8 cellular contexts compared by ENCODE assay signal in the genomic region with DNA sequence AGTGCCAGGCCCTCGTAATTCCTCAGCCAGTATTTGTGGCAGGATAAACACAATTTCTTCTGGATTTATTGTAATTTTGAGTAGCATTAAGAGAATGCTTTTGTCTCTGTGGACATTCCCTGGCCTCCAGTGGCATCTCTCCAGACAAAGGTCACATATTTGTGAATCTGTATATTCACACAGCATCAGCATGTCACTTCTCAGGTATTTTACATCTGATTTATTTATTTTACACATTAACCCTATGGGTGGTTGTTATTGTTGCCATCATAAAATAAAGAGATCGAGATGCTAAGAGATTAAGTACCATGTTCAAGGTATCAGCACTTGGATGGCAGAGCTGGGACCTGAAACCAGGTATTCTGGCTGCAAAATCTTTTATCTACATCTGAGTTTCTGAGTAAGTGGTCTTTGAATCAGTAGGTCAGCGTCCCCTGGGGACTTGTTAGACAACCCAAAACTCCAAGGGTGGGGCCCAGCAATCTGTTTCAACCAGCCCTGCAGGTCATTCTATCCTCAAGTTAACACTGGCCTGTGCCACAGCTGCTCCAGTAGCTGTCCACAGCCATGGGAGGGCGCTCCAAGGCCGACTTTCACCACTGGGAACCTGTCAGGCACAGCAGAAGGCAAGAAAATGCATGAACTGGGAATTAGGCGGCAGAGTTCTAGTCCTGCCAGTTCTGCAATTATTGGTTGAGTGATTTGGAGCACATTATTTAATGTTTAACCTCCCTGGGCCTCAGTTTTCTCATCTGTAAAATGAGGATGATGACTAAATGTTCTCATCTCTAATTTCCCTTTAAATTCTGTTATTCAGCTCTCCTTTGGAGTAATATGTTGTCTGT. TPM values are rescaled to one million over a fixed set of nuclear protein-coding genes. Genes with fewer than 3 reads are reported as not detected.
DNase-seq lines count a peak whose midpoint lies in the region; ATAC-seq and TF ChIP-seq lines count a peak whose summit lies in the region.

No MANE protein-coding gene starts in this region.

- CTCF ChIA-PET in AG04449 (lab: Yijun Ruan, JAX) = interaction anchor here (0.7 to 3.0 kb wide), 36 partner anchors 8 to 813 kb away, joined by 3 to 9 read pairs (median 4); partner anchors contain the start of genes BABAM2 and RBKS

- H3K4me1 ChIP-seq in lung (ENCODE audit: control insufficient read depth in 2 of 2, insufficient read depth in 2 of 2, low read length in 2 of 2) = peaks cover 0 to 3% of the 10 kb centered on the region in 2 donors

- POLR2A ChIA-PET in AG04449 (lab: Yijun Ruan, JAX) = interaction anchor here (0.6 kb wide), 1 partner anchor 522 kb away, joined by 3 read pairs; no protein-coding TSS in a partner anchor

- H3K4me3 Mint-ChIP-seq in dendritic cell treated with granulocyte-macrophage colony-stimulating factor and Interleukin-4, amounts not matched to agents 40 ng/mL and 50 ng/mL, for 4 days = no peak overlapping the region

- no peaks in the 10 kb centered on the region for H3K9me3 ChIP-seq in lung (ENCODE audit: control insufficient read depth in 2 of 2, insufficient read depth in 1 of 2, low read length in 1 of 2)

- no peak for DNase-seq in AG04449 (ENCODE audit: low read depth, low spot score)
- peak; percentile 69 for DNase-seq in GM20000 (ENCODE audit: low spot score)
- DNase-seq in NCI-H446 treated with DMSO at 0.1 percent for 48 hours (lab: John Stamatoyannopoulos, UW) = peak; percentile 26
- peak; percentile 57 to 74 for DNase-seq in activated CD4-positive, alpha-beta T cell treated with anti-CD3 and anti-CD28 coated beads for 24 hours (ENCODE audit: low read depth in 2 of 2)
- peak; percentile 83 for DNase-seq in lung (ENCODE audit: low spot score)
- peak; percentile 35 to 50 for DNase-seq in stimulated activated CD8-positive, alpha-beta memory T cell treated with anti-CD3 and anti-CD28 coated beads, Interleukin-2, amount 100 ng/mL, for 1 hour (ENCODE audit: low read depth in 2 of 2)

- no peaks in the 10 kb centered on the region for H3K27me3 ChIP-seq in lung (ENCODE audit: control insufficient read depth, insufficient read depth)

- H3K36me3 ChIP-seq in lung (ENCODE audit: control insufficient read depth in 2 of 2, insufficient read depth in 2 of 2, low read length in 2 of 2) = no peaks in the 10 kb centered on the region

- H3K4me1 Mint-ChIP-seq in dendritic cell treated with granulocyte-macrophage colony-stimulating factor and Interleukin-4, amounts not matched to agents 40 ng/mL and 50 ng/mL, for 4 days (ENCODE audit: low read depth) = peaks cover 39% of the 10 kb centered on the region

- H3K9me3 Mint-ChIP-seq in dendritic cell treated with granulocyte-macrophage colony-stimulating factor and Interleukin-4, amounts not matched to agents 40 ng/mL and 50 ng/mL, for 4 days = peaks cover 8% of the 10 kb centered on the region

- intact Hi-C loops in dendritic cell treated with granulocyte-macrophage colony-stimulating factor and Interleukin-4, amounts not matched to agents 40 ng/mL and 50 ng/mL, for 4 days (cut with micrococcal nuclease) = loop anchor here (2.0 to 10.0 kb wide), 3 partner anchors 141 to 698 kb away; partner anchors contain the start of genes BABAM2 and RBKS

- no peaks in the 10 kb centered on the region for H3K36me3 Mint-ChIP-seq in dendritic cell treated with granulocyte-macrophage colony-stimulating factor and Interleukin-4, amounts not matched to agents 40 ng/mL and 50 ng/mL, for 4 days (ENCODE audit: low read depth)

- H3K4me3 ChIP-seq in AG04449 (ENCODE audit: low read depth, low read length) (no peak overlapping the region), lung (no peak overlapping the region)

- WGBS in lung, 2 donors = 46 to 52% methylated on average over 6 of the region's 6 CpGs

- H3K27me3 Mint-ChIP-seq in dendritic cell treated with granulocyte-macrophage colony-stimulating factor and Interleukin-4, amounts not matched to agents 40 ng/mL and 50 ng/mL, for 4 days = peaks cover under 1% of the 10 kb centered on the region

- ATAC-seq in lung (ENCODE audit: insufficient read depth, low FRiP score) (peak; percentile 74), HG03521 (IDR thresholded peaks at IDR 0.05; ENCODE audit: unreplicated experiment) (no peak)

- peak; percentile 95 for TF ChIP-seq CTCF in AG04449 (IDR thresholded peaks at IDR 0.05; ENCODE audit: insufficient read depth, low read length, missing control alignments)
- peak; percentile 90 for TF ChIP-seq CTCF in GM20000 (IDR thresholded peaks at IDR 0.05; ENCODE audit: extremely low read depth, missing control alignments)
- peak; percentile 73 for TF ChIP-seq CTCF in lung (IDR thresholded peaks at IDR 0.05; ENCODE audit: control extremely low read depth, extremely low read depth)

- H3K27ac ChIP-seq in lung (ENCODE audit: low read depth in 1 of 2, low read length in 1 of 2) = no peak overlapping the region

- H3K27ac Mint-ChIP-seq in dendritic cell treated with granulocyte-macrophage colony-stimulating factor and Interleukin-4, amounts not matched to agents 40 ng/mL and 50 ng/mL, for 4 days = peak overlapping the region; percentile 83

RNA-seq across cellular contexts. Expression of gene MRPL33, which starts 17.6 kb away (rescaled TPM):
- total RNA-seq in lung = 100 to 1,000 TPM in 1 of 2 donors, 10 to 100 TPM in 1; 59.9 to 174 TPM
- polyA plus RNA-seq in lung = 100 to 1,000 TPM in 1 of 2 donors, 10 to 100 TPM in 1; 92.4 to 153 TPM
